In the genomic region with DNA sequence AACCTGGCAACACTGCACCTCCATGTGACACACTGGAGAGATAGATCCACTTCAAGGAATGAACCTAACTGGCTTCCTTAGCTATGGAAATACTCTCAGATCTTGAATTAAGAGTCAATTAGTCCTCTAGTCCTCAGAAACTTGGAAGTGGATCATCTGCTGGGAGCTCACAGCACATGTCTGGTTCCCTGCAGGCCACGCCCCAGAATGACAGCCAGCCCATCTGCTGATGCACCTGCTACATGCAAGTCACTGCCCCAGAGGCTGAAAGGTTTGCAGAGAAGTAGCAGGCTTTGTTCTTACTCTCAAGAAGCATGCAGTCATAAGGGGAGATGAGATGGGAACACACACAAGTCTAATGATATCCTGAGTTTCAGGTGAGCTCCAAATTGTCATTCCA, we compare ENCODE assay signal across 24 cellular contexts.
DNase-seq lines count a peak whose midpoint lies in the region; ATAC-seq and TF ChIP-seq lines count a peak whose summit lies in the region.
"Had no signal": no experiment of that assay in that cellular context is flagged by ENCODE, and none has a peak within 500 bp of the region (broad histone marks: within the 10 kb centered on the region; RNA-seq: fewer than 3 reads in every experiment).

No MANE protein-coding gene starts in this region.

- H3K9me3 Mint-ChIP-seq in activated CD8-positive, alpha-beta T cell treated with anti-CD3 and anti-CD28 coated beads for 36 hours = no peaks in the 10 kb centered on the region
- H3K9me3 Mint-ChIP-seq: activated naive CD4-positive, alpha-beta T cell treated with anti-CD3 and anti-CD28 coated beads, Interleukin-2, amount 50 U/mL, for 72 hours; activated T-helper 1 cell treated with anti-CD3 and anti-CD28 coated beads, Interleukin-12 subunit alpha, Interleukin-12 subunit beta, Interleukin-2, Interleukin-4 antibody, amounts not matched to agents 30 ng/mL and 10 ng/mL and 1 ng/mL, durations not matched to agents 14 hours and 24 hours and 36 hours; central memory CD8-positive, alpha-beta T cell; memory B cell had no signal

- H3K27ac Mint-ChIP-seq in activated CD8-positive, alpha-beta T cell treated with anti-CD3 and anti-CD28 coated beads for 36 hours = no peak overlapping the region
- H3K27ac Mint-ChIP-seq: activated CD8-positive, alpha-beta memory T cell treated with anti-CD3 and anti-CD28 coated beads, Interleukin-2, amount 10 ng/mL, durations not matched to agents 7 days and 5 days; activated T-helper 1 cell treated with anti-CD3 and anti-CD28 coated beads, Interleukin-12 subunit alpha, Interleukin-12 subunit beta, Interleukin-2, Interleukin-4 antibody, amounts not matched to agents 30 ng/mL and 10 ng/mL and 1 ng/mL, durations not matched to agents 14 hours and 24 hours and 36 hours; memory B cell; naive B cell had no signal

- H3K4me1 Mint-ChIP-seq in activated CD8-positive, alpha-beta T cell treated with anti-CD3 and anti-CD28 coated beads for 36 hours (ENCODE audit: low read depth) = no peaks in the 10 kb centered on the region
- H3K4me1 Mint-ChIP-seq: activated CD8-positive, alpha-beta memory T cell treated with anti-CD3 and anti-CD28 coated beads, Interleukin-2, amount 10 ng/mL, durations not matched to agents 7 days and 5 days; central memory CD8-positive, alpha-beta T cell had no signal

- peaks cover 8% of the 10 kb centered on the region for H3K27me3 Mint-ChIP-seq in activated CD8-positive, alpha-beta T cell treated with anti-CD3 and anti-CD28 coated beads for 36 hours

- DNase-seq in NCI-H748 (lab: John Stamatoyannopoulos, UW; ENCODE audit: unreplicated experiment) (peak; percentile 83), NCI-H748 treated with DMSO at 0.1 percent for 48 hours (lab: John Stamatoyannopoulos, UW) (no peak), NCI-H510A (lab: John Stamatoyannopoulos, UW) (peak; percentile 19), SHP77 treated with DMSO at 0.1 percent for 48 hours (lab: John Stamatoyannopoulos, UW) (peak; percentile 33), T1000 (lab: John Stamatoyannopoulos, UW) (no peak)
- no peak for DNase-seq in activated CD8-positive, alpha-beta T cell treated with anti-CD3 and anti-CD28 coated beads for 36 hours
- no peak for DNase-seq in activated CD8-positive, alpha-beta memory T cell treated with anti-CD3 and anti-CD28 coated beads for 24 hours
- DNase-seq: activated CD4-positive, alpha-beta T cell treated with anti-CD3 and anti-CD28 coated beads for 4 hours; activated CD8-positive, alpha-beta memory T cell treated with anti-CD3 and anti-CD28 coated beads, Interleukin-2, amount 10 ng/mL, durations not matched to agents 7 days and 5 days; DMS153; effector CD8-positive, alpha-beta T cell; gastrocnemius medialis; IMR-90; kidney glomerular epithelial cell; naive B cell; NCI-H187 treated with DMSO at 0.1 percent for 48 hours; SW 1271 had no signal

- POLR2A ChIA-PET in activated CD8-positive, alpha-beta T cell treated with anti-CD3 and anti-CD28 coated beads for 36 hours (lab: Charles Lee) = no interaction called here

- H3K36me3 Mint-ChIP-seq in activated CD8-positive, alpha-beta T cell treated with anti-CD3 and anti-CD28 coated beads for 36 hours (ENCODE audit: low read depth) = no peaks in the 10 kb centered on the region
- H3K36me3 Mint-ChIP-seq: activated CD8-positive, alpha-beta memory T cell treated with anti-CD3 and anti-CD28 coated beads, Interleukin-2, amount 10 ng/mL, durations not matched to agents 7 days and 5 days; activated naive CD4-positive, alpha-beta T cell treated with anti-CD3 and anti-CD28 coated beads, Interleukin-2, amount 50 U/mL, for 72 hours; memory B cell; naive B cell had no signal

- ATAC-seq in HG02970 (IDR thresholded peaks at IDR 0.05; ENCODE audit: low FRiP score, unreplicated experiment) = no peak
- no peak for ATAC-seq in activated CD8-positive, alpha-beta T cell treated with anti-CD3 and anti-CD28 coated beads for 36 hours
- ATAC-seq: activated CD8-positive, alpha-beta memory T cell treated with anti-CD3 and anti-CD28 coated beads, Interleukin-2, amount 10 ng/mL, durations not matched to agents 7 days and 5 days; activated naive CD4-positive, alpha-beta T cell treated with anti-CD3 and anti-CD28 coated beads, Interleukin-2, amount 50 U/mL, for 72 hours; esophagus mucosa; gastrocnemius medialis; GM12878 had no signal

- no peak overlapping the region for H3K4me3 Mint-ChIP-seq in activated CD8-positive, alpha-beta T cell treated with anti-CD3 and anti-CD28 coated beads for 36 hours
- H3K4me3 Mint-ChIP-seq: activated CD8-positive, alpha-beta memory T cell treated with anti-CD3 and anti-CD28 coated beads, Interleukin-2, amount 10 ng/mL, durations not matched to agents 7 days and 5 days; activated T-helper 1 cell treated with anti-CD3 and anti-CD28 coated beads, Interleukin-12 subunit alpha, Interleukin-12 subunit beta, Interleukin-2, Interleukin-4 antibody, amounts not matched to agents 30 ng/mL and 10 ng/mL and 1 ng/mL, durations not matched to agents 14 hours and 24 hours and 36 hours; central memory CD8-positive, alpha-beta T cell; memory B cell had no signal

- intact Hi-C loops in activated CD8-positive, alpha-beta T cell treated with anti-CD3 and anti-CD28 coated beads for 36 hours (cut with micrococcal nuclease) = no loop called here

- no peak for TF ChIP-seq CTCF in activated CD8-positive, alpha-beta T cell treated with anti-CD3 and anti-CD28 coated beads for 36 hours (IDR thresholded peaks at IDR 0.05)

- CTCF ChIA-PET in activated CD8-positive, alpha-beta T cell treated with anti-CD3 and anti-CD28 coated beads for 36 hours (lab: Charles Lee) = no interaction called here

Comparison
In these comparisons a context has a peak if more than half of its experiments do, and no peak if none do; other contexts are left out.
1. DNase-seq: peak in NCI-H748 (single experiment), NCI-H510A (single experiment) and SHP77 treated with DMSO at 0.1 percent for 48 hours (single experiment); none in NCI-H748 treated with DMSO at 0.1 percent for 48 hours (single experiment), T1000 (single experiment), activated CD8-positive, alpha-beta T cell treated with anti-CD3 and anti-CD28 coated beads for 36 hours (single experiment) and activated CD8-positive, alpha-beta memory T cell treated with anti-CD3 and anti-CD28 coated beads for 24 hours (single experiment).